ENCODE assay signal across 1 cellular context in the genomic region with DNA sequence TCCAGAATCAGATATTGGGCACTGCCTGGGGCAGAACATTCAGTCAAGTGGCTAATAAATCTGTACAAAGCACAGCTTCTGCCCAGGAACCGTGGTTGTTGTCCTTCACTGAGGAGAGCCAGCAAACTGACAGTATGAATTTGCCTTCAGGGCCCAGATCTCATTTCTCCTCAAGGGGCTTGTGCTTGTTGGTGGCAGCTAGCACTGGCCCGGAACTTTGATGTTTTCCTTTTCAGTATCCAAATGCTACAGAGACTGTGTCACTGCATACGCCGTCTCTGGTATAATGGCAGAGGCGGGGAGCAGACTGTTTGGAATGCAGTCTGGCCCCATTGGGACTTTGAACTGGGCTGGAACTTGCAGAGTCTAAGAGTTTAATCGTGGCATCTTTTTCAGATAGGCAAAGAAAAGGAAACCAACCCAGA.
TF ChIP-seq lines count a peak whose summit lies in the region.

No MANE protein-coding gene starts in this region.

TF ChIP-seq in HepG2, 621 proteins besides CTCF, POLR2A, EP300 and RAD21 (continued from another document and continues in another):
- TF ChIP-seq DMAP1 (CRISPR knock-in tag; IDR thresholded peaks at IDR 0.05), result no peak; the same call in 1 of the 2 replicates
- no peak for TF ChIP-seq ZNF33B (CRISPR knock-in tag; IDR thresholded peaks at IDR 0.05)
- TF ChIP-seq SPEN (CRISPR knock-in tag; IDR thresholded peaks at IDR 0.05; ENCODE audit: low read depth), result no peak
- TF ChIP-seq MAFK (conservative IDR thresholded peaks at IDR 0.05 in 1 of 2, IDR thresholded peaks at IDR 0.05 in 1 of 2; ENCODE audit: low read length in 2 of 2), result no peak
- no peak for TF ChIP-seq REXO4 (CRISPR knock-in tag; IDR thresholded peaks at IDR 0.05; ENCODE audit: borderline replicate concordance)
- TF ChIP-seq SNAI1 (CRISPR knock-in tag; IDR thresholded peaks at IDR 0.05; ENCODE audit: borderline replicate concordance), result no peak
- no peak for TF ChIP-seq ZNF20 (CRISPR knock-in tag; IDR thresholded peaks at IDR 0.05)
- TF ChIP-seq ZNF788 (CRISPR knock-in tag; IDR thresholded peaks at IDR 0.05; ENCODE audit: borderline replicate concordance), result no peak
- no peak for TF ChIP-seq MTF2 (CRISPR knock-in tag; IDR thresholded peaks at IDR 0.05; ENCODE audit: borderline replicate concordance)
- TF ChIP-seq, protein P1, sequence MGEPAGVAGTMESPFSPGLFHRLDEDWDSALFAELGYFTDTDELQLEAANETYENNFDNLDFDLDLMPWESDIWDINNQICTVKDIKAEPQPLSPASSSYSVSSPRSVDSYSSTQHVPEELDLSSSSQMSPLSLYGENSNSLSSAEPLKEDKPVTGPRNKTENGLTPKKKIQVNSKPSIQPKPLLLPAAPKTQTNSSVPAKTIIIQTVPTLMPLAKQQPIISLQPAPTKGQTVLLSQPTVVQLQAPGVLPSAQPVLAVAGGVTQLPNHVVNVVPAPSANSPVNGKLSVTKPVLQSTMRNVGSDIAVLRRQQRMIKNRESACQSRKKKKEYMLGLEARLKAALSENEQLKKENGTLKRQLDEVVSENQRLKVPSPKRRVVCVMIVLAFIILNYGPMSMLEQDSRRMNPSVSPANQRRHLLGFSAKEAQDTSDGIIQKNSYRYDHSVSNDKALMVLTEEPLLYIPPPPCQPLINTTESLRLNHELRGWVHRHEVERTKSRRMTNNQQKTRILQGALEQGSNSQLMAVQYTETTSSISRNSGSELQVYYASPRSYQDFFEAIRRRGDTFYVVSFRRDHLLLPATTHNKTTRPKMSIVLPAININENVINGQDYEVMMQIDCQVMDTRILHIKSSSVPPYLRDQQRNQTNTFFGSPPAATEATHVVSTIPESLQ (CRISPR knock-in tag; conservative IDR thresholded peaks at IDR 0.05), result no peak
- TF ChIP-seq ZNF672 (CRISPR knock-in tag; IDR thresholded peaks at IDR 0.05), result no peak
- TF ChIP-seq, protein P2, sequence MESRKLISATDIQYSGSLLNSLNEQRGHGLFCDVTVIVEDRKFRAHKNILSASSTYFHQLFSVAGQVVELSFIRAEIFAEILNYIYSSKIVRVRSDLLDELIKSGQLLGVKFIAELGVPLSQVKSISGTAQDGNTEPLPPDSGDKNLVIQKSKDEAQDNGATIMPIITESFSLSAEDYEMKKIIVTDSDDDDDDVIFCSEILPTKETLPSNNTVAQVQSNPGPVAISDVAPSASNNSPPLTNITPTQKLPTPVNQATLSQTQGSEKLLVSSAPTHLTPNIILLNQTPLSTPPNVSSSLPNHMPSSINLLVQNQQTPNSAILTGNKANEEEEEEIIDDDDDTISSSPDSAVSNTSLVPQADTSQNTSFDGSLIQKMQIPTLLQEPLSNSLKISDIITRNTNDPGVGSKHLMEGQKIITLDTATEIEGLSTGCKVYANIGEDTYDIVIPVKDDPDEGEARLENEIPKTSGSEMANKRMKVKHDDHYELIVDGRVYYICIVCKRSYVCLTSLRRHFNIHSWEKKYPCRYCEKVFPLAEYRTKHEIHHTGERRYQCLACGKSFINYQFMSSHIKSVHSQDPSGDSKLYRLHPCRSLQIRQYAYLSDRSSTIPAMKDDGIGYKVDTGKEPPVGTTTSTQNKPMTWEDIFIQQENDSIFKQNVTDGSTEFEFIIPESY (CRISPR knock-in tag; IDR thresholded peaks at IDR 0.05), result 0 out of 2 replicates have a peak, but pooled peaks have one; percentile 8
- TF ChIP-seq NFRKB (IDR thresholded peaks at IDR 0.05), result no peak
- TF ChIP-seq, protein P3, sequence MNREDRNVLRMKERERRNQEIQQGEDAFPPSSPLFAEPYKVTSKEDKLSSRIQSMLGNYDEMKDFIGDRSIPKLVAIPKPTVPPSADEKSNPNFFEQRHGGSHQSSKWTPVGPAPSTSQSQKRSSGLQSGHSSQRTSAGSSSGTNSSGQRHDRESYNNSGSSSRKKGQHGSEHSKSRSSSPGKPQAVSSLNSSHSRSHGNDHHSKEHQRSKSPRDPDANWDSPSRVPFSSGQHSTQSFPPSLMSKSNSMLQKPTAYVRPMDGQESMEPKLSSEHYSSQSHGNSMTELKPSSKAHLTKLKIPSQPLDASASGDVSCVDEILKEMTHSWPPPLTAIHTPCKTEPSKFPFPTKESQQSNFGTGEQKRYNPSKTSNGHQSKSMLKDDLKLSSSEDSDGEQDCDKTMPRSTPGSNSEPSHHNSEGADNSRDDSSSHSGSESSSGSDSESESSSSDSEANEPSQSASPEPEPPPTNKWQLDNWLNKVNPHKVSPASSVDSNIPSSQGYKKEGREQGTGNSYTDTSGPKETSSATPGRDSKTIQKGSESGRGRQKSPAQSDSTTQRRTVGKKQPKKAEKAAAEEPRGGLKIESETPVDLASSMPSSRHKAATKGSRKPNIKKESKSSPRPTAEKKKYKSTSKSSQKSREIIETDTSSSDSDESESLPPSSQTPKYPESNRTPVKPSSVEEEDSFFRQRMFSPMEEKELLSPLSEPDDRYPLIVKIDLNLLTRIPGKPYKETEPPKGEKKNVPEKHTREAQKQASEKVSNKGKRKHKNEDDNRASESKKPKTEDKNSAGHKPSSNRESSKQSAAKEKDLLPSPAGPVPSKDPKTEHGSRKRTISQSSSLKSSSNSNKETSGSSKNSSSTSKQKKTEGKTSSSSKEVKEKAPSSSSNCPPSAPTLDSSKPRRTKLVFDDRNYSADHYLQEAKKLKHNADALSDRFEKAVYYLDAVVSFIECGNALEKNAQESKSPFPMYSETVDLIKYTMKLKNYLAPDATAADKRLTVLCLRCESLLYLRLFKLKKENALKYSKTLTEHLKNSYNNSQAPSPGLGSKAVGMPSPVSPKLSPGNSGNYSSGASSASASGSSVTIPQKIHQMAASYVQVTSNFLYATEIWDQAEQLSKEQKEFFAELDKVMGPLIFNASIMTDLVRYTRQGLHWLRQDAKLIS (CRISPR knock-in tag; IDR thresholded peaks at IDR 0.05), result no peak
- TF ChIP-seq CHD4 (IDR thresholded peaks at IDR 0.05; ENCODE audit: borderline replicate concordance, low read length), result no peak
- no peak; the same call in 1 of the 2 replicates for TF ChIP-seq ELF1 (CRISPR knock-in tag; IDR thresholded peaks at IDR 0.05)
- no peak for TF ChIP-seq RBM39 (IDR thresholded peaks at IDR 0.05; ENCODE audit: low read depth, low read length, poor library complexity, severe bottlenecking)
- no peak for TF ChIP-seq TSC22D2 (CRISPR knock-in tag; IDR thresholded peaks at IDR 0.05; ENCODE audit: borderline replicate concordance)
- peak; percentile 71 for TF ChIP-seq ISL2 (CRISPR knock-in tag; IDR thresholded peaks at IDR 0.05)
- no peak for TF ChIP-seq SCMH1 (CRISPR knock-in tag; IDR thresholded peaks at IDR 0.05; ENCODE audit: borderline replicate concordance)
- no peak for TF ChIP-seq FOXA1 (IDR thresholded peaks at IDR 0.05)
- peak; percentile 49; the same call in 1 of the 2 replicates for TF ChIP-seq FOXA1 (CRISPR knock-in tag; IDR thresholded peaks at IDR 0.05)
- TF ChIP-seq, protein P4, sequence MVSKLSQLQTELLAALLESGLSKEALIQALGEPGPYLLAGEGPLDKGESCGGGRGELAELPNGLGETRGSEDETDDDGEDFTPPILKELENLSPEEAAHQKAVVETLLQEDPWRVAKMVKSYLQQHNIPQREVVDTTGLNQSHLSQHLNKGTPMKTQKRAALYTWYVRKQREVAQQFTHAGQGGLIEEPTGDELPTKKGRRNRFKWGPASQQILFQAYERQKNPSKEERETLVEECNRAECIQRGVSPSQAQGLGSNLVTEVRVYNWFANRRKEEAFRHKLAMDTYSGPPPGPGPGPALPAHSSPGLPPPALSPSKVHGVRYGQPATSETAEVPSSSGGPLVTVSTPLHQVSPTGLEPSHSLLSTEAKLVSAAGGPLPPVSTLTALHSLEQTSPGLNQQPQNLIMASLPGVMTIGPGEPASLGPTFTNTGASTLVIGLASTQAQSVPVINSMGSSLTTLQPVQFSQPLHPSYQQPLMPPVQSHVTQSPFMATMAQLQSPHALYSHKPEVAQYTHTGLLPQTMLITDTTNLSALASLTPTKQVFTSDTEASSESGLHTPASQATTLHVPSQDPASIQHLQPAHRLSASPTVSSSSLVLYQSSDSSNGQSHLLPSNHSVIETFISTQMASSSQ (IDR thresholded peaks at IDR 0.05; ENCODE audit: low read depth), result peak; percentile 44; the same call in 1 of the 2 replicates
- TF ChIP-seq, protein P4 (CRISPR knock-in tag; IDR thresholded peaks at IDR 0.05; ENCODE audit: borderline replicate concordance), result 0 out of 2 replicates have a peak, but pooled peaks have one; percentile 43
- TF ChIP-seq FOXP1 (IDR thresholded peaks at IDR 0.05), result no peak
- peak; percentile 71 for TF ChIP-seq FOXP1 (CRISPR knock-in tag; IDR thresholded peaks at IDR 0.05)
- TF ChIP-seq, protein P5, sequence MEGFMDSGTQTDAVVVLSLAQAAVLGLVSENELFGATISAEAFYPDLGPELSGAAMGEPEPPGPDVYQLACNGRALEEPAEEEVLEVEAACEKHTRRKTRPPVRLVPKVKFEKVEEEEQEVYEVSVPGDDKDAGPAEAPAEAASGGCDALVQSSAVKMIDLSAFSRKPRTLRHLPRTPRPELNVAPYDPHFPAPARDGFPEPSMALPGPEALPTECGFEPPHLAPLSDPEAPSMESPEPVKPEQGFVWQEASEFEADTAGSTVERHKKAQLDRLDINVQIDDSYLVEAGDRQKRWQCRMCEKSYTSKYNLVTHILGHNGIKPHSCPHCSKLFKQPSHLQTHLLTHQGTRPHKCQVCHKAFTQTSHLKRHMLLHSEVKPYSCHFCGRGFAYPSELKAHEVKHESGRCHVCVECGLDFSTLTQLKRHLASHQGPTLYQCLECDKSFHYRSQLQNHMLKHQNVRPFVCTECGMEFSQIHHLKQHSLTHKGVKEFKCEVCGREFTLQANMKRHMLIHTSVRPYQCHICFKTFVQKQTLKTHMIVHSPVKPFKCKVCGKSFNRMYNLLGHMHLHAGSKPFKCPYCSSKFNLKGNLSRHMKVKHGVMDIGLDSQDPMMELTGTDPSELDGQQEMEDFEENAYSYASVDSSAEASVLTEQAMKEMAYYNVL (CRISPR knock-in tag; IDR thresholded peaks at IDR 0.05; ENCODE audit: borderline replicate concordance), result no peak
- peak; percentile 97 for TF ChIP-seq KDM6A (CRISPR knock-in tag; IDR thresholded peaks at IDR 0.05; ENCODE audit: low read depth)
- no peak for TF ChIP-seq CHD2 (IDR thresholded peaks at IDR 0.05; ENCODE audit: low read depth, low read length)
- TF ChIP-seq ZNF468 (CRISPR knock-in tag; IDR thresholded peaks at IDR 0.05), result no peak
- TF ChIP-seq TMF1 (CRISPR knock-in tag; IDR thresholded peaks at IDR 0.05; ENCODE audit: low read depth), result no peak
- TF ChIP-seq, protein P6, sequence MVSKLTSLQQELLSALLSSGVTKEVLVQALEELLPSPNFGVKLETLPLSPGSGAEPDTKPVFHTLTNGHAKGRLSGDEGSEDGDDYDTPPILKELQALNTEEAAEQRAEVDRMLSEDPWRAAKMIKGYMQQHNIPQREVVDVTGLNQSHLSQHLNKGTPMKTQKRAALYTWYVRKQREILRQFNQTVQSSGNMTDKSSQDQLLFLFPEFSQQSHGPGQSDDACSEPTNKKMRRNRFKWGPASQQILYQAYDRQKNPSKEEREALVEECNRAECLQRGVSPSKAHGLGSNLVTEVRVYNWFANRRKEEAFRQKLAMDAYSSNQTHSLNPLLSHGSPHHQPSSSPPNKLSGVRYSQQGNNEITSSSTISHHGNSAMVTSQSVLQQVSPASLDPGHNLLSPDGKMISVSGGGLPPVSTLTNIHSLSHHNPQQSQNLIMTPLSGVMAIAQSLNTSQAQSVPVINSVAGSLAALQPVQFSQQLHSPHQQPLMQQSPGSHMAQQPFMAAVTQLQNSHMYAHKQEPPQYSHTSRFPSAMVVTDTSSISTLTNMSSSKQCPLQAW (CRISPR knock-in tag; IDR thresholded peaks at IDR 0.05), result peak; percentile 55
- TF ChIP-seq SMYD3 (CRISPR knock-in tag; IDR thresholded peaks at IDR 0.05), result no peak
- TF ChIP-seq ZFP82 (CRISPR knock-in tag; IDR thresholded peaks at IDR 0.05; ENCODE audit: borderline replicate concordance), result no peak
- no peak for TF ChIP-seq YY1 (IDR thresholded peaks at IDR 0.05; ENCODE audit: insufficient read depth, insufficient replicate concordance, low read depth, low read length)
- TF ChIP-seq MAFF (IDR thresholded peaks at IDR 0.05; ENCODE audit: low read depth, low read length), result no peak
- TF ChIP-seq, protein P7, sequence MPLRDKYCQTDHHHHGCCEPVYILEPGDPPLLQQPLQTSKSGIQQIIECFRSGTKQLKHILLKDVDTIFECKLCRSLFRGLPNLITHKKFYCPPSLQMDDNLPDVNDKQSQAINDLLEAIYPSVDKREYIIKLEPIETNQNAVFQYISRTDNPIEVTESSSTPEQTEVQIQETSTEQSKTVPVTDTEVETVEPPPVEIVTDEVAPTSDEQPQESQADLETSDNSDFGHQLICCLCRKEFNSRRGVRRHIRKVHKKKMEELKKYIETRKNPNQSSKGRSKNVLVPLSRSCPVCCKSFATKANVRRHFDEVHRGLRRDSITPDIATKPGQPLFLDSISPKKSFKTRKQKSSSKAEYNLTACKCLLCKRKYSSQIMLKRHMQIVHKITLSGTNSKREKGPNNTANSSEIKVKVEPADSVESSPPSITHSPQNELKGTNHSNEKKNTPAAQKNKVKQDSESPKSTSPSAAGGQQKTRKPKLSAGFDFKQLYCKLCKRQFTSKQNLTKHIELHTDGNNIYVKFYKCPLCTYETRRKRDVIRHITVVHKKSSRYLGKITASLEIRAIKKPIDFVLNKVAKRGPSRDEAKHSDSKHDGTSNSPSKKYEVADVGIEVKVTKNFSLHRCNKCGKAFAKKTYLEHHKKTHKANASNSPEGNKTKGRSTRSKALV (CRISPR knock-in tag; IDR thresholded peaks at IDR 0.05), result no peak
- TF ChIP-seq ZNF883 (CRISPR knock-in tag; IDR thresholded peaks at IDR 0.05; ENCODE audit: not compliant biosample characterization), result no peak
- no peak for TF ChIP-seq ZNF136 (CRISPR knock-in tag; IDR thresholded peaks at IDR 0.05; ENCODE audit: low read depth)
- TF ChIP-seq, protein P8, sequence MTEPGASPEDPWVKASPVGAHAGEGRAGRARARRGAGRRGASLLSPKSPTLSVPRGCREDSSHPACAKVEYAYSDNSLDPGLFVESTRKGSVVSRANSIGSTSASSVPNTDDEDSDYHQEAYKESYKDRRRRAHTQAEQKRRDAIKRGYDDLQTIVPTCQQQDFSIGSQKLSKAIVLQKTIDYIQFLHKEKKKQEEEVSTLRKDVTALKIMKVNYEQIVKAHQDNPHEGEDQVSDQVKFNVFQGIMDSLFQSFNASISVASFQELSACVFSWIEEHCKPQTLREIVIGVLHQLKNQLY (CRISPR knock-in tag; IDR thresholded peaks at IDR 0.05), result no peak
